ENCODE assay signal across 1 cellular context in genomic region chr2:127695491-127696472, GRCh38.
TF ChIP-seq lines count a peak whose summit lies in the region.

No MANE protein-coding gene starts in this region.

TF ChIP-seq in SK-N-SH, 30 proteins besides CTCF, POLR2A, EP300 and RAD21 (continued from another document):
- TF ChIP-seq, protein P1, sequence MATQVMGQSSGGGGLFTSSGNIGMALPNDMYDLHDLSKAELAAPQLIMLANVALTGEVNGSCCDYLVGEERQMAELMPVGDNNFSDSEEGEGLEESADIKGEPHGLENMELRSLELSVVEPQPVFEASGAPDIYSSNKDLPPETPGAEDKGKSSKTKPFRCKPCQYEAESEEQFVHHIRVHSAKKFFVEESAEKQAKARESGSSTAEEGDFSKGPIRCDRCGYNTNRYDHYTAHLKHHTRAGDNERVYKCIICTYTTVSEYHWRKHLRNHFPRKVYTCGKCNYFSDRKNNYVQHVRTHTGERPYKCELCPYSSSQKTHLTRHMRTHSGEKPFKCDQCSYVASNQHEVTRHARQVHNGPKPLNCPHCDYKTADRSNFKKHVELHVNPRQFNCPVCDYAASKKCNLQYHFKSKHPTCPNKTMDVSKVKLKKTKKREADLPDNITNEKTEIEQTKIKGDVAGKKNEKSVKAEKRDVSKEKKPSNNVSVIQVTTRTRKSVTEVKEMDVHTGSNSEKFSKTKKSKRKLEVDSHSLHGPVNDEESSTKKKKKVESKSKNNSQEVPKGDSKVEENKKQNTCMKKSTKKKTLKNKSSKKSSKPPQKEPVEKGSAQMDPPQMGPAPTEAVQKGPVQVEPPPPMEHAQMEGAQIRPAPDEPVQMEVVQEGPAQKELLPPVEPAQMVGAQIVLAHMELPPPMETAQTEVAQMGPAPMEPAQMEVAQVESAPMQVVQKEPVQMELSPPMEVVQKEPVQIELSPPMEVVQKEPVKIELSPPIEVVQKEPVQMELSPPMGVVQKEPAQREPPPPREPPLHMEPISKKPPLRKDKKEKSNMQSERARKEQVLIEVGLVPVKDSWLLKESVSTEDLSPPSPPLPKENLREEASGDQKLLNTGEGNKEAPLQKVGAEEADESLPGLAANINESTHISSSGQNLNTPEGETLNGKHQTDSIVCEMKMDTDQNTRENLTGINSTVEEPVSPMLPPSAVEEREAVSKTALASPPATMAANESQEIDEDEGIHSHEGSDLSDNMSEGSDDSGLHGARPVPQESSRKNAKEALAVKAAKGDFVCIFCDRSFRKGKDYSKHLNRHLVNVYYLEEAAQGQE (IDR thresholded peaks at IDR 0.05; ENCODE audit: low read depth, low read length): no peak
- TF ChIP-seq GATA2 (CRISPR knock-in tag; IDR thresholded peaks at IDR 0.05) (no peak), RCOR1 (IDR thresholded peaks at IDR 0.05; ENCODE audit: low read length) (no peak)
- TF ChIP-seq, protein P2, sequence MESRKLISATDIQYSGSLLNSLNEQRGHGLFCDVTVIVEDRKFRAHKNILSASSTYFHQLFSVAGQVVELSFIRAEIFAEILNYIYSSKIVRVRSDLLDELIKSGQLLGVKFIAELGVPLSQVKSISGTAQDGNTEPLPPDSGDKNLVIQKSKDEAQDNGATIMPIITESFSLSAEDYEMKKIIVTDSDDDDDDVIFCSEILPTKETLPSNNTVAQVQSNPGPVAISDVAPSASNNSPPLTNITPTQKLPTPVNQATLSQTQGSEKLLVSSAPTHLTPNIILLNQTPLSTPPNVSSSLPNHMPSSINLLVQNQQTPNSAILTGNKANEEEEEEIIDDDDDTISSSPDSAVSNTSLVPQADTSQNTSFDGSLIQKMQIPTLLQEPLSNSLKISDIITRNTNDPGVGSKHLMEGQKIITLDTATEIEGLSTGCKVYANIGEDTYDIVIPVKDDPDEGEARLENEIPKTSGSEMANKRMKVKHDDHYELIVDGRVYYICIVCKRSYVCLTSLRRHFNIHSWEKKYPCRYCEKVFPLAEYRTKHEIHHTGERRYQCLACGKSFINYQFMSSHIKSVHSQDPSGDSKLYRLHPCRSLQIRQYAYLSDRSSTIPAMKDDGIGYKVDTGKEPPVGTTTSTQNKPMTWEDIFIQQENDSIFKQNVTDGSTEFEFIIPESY (IDR thresholded peaks at IDR 0.05; ENCODE audit: borderline replicate concordance, low read depth): no peak
- TF ChIP-seq, protein P3, sequence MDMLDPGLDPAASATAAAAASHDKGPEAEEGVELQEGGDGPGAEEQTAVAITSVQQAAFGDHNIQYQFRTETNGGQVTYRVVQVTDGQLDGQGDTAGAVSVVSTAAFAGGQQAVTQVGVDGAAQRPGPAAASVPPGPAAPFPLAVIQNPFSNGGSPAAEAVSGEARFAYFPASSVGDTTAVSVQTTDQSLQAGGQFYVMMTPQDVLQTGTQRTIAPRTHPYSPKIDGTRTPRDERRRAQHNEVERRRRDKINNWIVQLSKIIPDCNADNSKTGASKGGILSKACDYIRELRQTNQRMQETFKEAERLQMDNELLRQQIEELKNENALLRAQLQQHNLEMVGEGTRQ (IDR thresholded peaks at IDR 0.05; ENCODE audit: borderline replicate concordance, low read depth, low read length): no peak
